Comparison of ENCODE assay signal across 8 cellular contexts in the genomic region with DNA sequence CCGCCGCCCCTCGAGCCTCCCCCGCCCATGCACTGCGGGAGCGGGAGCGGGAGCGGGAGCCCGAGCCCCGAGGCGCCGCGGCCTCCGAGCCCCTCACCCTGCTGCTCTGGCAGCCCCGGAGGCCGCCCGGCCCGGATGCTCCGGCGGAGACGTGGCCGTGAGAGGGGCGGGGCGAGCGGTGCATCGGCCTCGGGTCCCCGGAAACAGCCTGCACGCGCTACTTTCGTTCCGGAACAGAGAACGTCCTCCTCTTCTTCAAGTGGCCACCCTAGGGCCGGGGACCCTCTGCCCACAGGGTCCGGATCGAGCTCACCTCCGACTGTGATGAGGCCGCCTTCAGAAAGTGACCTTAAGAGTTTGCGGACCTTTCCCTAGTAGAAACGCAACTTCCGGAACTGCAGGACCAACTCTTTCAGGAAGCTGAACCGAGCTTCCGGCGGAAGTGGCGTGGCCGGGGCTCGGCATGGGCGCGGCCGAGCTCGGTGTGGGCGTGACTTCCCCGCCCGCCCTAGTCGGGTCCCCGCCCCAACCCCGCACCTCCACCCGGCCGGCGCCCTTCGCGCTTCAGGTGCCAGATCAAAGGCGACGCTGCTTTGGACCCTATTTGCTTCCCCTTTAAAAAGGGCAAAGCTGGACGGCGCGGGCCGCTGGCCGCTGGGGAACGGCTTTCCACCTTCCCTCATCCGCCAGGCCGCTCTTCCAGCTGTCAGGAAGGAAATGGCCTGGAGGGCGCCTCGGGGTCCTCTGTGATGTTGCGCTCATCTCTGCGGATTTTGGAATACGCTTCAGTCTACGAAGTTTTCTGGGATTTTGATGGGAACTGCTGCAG. TPM values are rescaled to one million over a fixed set of nuclear protein-coding genes. Genes with fewer than 3 reads are reported as not detected.
DNase-seq lines count a peak whose midpoint lies in the region; ATAC-seq and TF ChIP-seq lines count a peak whose summit lies in the region.

A gene with protein sequence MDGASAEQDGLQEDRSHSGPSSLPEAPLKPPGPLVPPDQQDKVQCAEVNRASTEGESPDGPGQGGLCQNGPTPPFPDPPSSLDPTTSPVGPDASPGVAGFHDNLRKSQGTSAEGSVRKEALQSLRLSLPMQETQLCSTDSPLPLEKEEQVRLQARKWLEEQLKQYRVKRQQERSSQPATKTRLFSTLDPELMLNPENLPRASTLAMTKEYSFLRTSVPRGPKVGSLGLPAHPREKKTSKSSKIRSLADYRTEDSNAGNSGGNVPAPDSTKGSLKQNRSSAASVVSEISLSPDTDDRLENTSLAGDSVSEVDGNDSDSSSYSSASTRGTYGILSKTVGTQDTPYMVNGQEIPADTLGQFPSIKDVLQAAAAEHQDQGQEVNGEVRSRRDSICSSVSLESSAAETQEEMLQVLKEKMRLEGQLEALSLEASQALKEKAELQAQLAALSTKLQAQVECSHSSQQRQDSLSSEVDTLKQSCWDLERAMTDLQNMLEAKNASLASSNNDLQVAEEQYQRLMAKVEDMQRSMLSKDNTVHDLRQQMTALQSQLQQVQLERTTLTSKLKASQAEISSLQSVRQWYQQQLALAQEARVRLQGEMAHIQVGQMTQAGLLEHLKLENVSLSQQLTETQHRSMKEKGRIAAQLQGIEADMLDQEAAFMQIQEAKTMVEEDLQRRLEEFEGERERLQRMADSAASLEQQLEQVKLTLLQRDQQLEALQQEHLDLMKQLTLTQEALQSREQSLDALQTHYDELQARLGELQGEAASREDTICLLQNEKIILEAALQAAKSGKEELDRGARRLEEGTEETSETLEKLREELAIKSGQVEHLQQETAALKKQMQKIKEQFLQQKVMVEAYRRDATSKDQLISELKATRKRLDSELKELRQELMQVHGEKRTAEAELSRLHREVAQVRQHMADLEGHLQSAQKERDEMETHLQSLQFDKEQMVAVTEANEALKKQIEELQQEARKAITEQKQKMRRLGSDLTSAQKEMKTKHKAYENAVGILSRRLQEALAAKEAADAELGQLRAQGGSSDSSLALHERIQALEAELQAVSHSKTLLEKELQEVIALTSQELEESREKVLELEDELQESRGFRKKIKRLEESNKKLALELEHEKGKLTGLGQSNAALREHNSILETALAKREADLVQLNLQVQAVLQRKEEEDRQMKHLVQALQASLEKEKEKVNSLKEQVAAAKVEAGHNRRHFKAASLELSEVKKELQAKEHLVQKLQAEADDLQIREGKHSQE (N-terminal part only) (minus strand): TSS at position 164 of the 829 bp plus-strand sequence. CDS start 6,741 bp downstream, outside the sequence.

- H3K4me3 ChIP-seq in BJ (ENCODE audit: low read depth, low read length): peak within 1 kb of the TSS; percentile 96
- peak within 1 kb of the TSS; percentile 90 for H3K4me3 ChIP-seq in colonic mucosa

- intact Hi-C loops in colonic mucosa (cut with DNase I) (no loop called here), left colon (cut with DNase I, micrococcal nuclease) (no loop called here)

- H3K4me1 ChIP-seq in colonic mucosa: peaks cover 9% of the 10 kb centered on the region

- DNase-seq in BJ (ENCODE audit: low read depth): peak; percentile 41
- peak; percentile 67 to 93 for DNase-seq in NCI-H526 (lab: John Stamatoyannopoulos, UW)
- peak; percentile 96 for DNase-seq in activated CD4-positive, alpha-beta T cell treated with anti-CD3 and anti-CD28 coated beads for 48 hours
- DNase-seq in colonic mucosa: peak; percentile 96
- DNase-seq in left colon: peak; percentile 92 to 96
- peak; percentile 91 to 93 for DNase-seq in stimulated activated CD4-positive, alpha-beta T cell treated with anti-CD3 and anti-CD28 coated beads, Interleukin-1b, Interleukin-23, amount 100 ng/mL, for 4 hours (ENCODE audit: low read depth in 2 of 2)

- ATAC-seq in GM19324 (IDR thresholded peaks at IDR 0.05; ENCODE audit: low FRiP score, unreplicated experiment) (peak; percentile 92), HG03460 (IDR thresholded peaks at IDR 0.05; ENCODE audit: unreplicated experiment) (peak; percentile 89), left colon (peak; percentile 82)

- POLR2A ChIA-PET in BJ (lab: Charles Lee): no interaction called here

- TF ChIP-seq CTCF in BJ (IDR thresholded peaks at IDR 0.05; ENCODE audit: insufficient read depth, low read depth, low read length): no peak
- TF ChIP-seq CTCF in colonic mucosa (IDR thresholded peaks at IDR 0.05): no peak

- CTCF ChIA-PET in BJ (lab: Yijun Ruan, JAX): no interaction called here

- peak within 1 kb of the TSS; percentile 81 to 89 for H3K9ac ChIP-seq in colonic mucosa (ENCODE audit: low read depth in 2 of 2, low read length in 2 of 2)

- H3K27me3 ChIP-seq in BJ (ENCODE audit: control insufficient read depth, insufficient read depth, low read length) (no peaks in the 10 kb centered on the region), colonic mucosa (no peaks in the 10 kb centered on the region)

- H3K36me3 ChIP-seq in BJ (ENCODE audit: control insufficient read depth, insufficient read depth, low read length): peaks cover 15% of the 10 kb centered on the region
- H3K36me3 ChIP-seq in colonic mucosa: no peaks in the 10 kb centered on the region

- H3K9me3 ChIP-seq in colonic mucosa: no peaks in the 10 kb centered on the region

- H3K27ac ChIP-seq in colonic mucosa: peak within 1 kb of the TSS; percentile 97

RNA-seq across cellular contexts. Expression of the gene that starts here (rescaled TPM):
- polyA plus RNA-seq in BJ (2011; rRNA removed): 23.6 and 26.0 TPM in 2 replicates
- 71.7 and 76.9 TPM in 2 replicates for polyA minus RNA-seq in BJ (2011; rRNA and poly(A)+ RNA removed)
- 10 to 100 TPM; 70.3 to 96.5 TPM for total RNA-seq in colonic mucosa
- total RNA-seq in left colon: 10 to 100 TPM; 81.4 to 88.6 TPM

Comparison
In these comparisons a context has a peak if more than half of its experiments do, and no peak if none do; other contexts are left out.
1. Peak in every context shown above with its lines: DNase-seq, ATAC-seq, H3K4me3 ChIP-seq and H3K27ac ChIP-seq.
2. DNase-seq: peak in every context shown above with its lines; median percentile 96 in activated CD4-positive, alpha-beta T cell treated with anti-CD3 and anti-CD28 coated beads for 48 hours; 96 in colonic mucosa; 94 in left colon; 92 in stimulated activated CD4-positive, alpha-beta T cell treated with anti-CD3 and anti-CD28 coated beads, Interleukin-1b, Interleukin-23, amount 100 ng/mL, for 4 hours; 80 in NCI-H526; 41 in BJ.